ENCODE assay signal across 9 cellular contexts in the genomic region with DNA sequence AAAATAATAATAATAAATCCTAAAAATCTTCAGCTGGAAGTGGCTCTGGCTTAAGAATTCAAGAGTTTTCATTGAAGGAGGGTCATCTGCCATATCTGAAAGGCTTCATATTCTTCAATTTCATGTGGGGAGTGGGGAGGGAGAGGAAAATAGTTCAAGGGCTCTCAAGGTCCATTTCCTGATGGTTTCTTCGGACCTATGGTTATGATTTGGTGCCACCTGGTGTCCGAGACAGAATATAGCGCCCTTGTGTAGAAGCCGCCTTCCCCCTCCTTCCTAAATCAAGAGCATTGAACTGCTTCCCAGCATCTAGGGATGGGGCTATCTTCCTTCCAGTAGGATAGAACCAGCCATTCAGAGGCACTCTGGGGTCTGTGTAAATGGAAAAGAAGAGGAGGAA. TPM values are rescaled to one million over a fixed set of nuclear protein-coding genes. Genes with fewer than 3 reads are reported as not detected.
A peak's percentile ranks its signal among the peaks of the same experiment; 100 is the strongest.
DNase-seq lines count a peak whose midpoint lies in the region; ATAC-seq and TF ChIP-seq lines count a peak whose summit lies in the region.
"Had no signal": no experiment of that assay in that cellular context is flagged by ENCODE, and none has a peak within 500 bp of the region (broad histone marks: within the 10 kb centered on the region; RNA-seq: fewer than 3 reads in every experiment).

No MANE protein-coding gene starts in this region.

- no peak overlapping the region for H4K8ac ChIP-seq in IMR-90 (ENCODE audit: low read depth in 2 of 2, low read length in 2 of 2)

- H3K27ac ChIP-seq in IMR-90 (ENCODE audit: insufficient read depth, low read length) = no peak overlapping the region
- no peak overlapping the region for H3K27ac ChIP-seq in OCI-LY3 (ENCODE audit: low read length)
- no peak overlapping the region for H3K27ac ChIP-seq in foreskin keratinocyte

- ATAC-seq in IMR-90 (ENCODE audit: low read depth) (peak; percentile 59), foreskin keratinocyte (no peak), GM21786 (IDR thresholded peaks at IDR 0.05; ENCODE audit: unreplicated experiment) (no peak)

- intact Hi-C loops in IMR-90 (cut with micrococcal nuclease) = loop anchor here (1.0 kb wide), 3 partner anchors 181 to 410 kb away; no protein-coding TSS in a partner anchor
- intact Hi-C loops in activated T-helper 1 cell treated with anti-CD3 and anti-CD28 coated beads, Interleukin-12 subunit alpha, Interleukin-12 subunit beta, Interleukin-2, Interleukin-4 antibody, amounts not matched to agents 30 ng/mL and 10 ng/mL and 1 ng/mL, durations not matched to agents 14 hours and 24 hours and 36 hours (cut with micrococcal nuclease) = loop anchor here (1.0 to 5.0 kb wide), 5 partner anchors 37 to 727 kb away; a partner anchor contains a TSS

- peaks cover 2% of the 10 kb centered on the region for H3K27me3 ChIP-seq in IMR-90 (ENCODE audit: control insufficient read depth, insufficient read depth, low read length)
- no peaks in the 10 kb centered on the region for H3K27me3 ChIP-seq in OCI-LY3 (ENCODE audit: low read depth, low read length)
- no peaks in the 10 kb centered on the region for H3K27me3 ChIP-seq in foreskin keratinocyte

- no peaks in the 10 kb centered on the region; the same call in 1 of the 2 replicates for H4K20me1 ChIP-seq in IMR-90 (ENCODE audit: insufficient read depth, low read length)
- no peaks in the 10 kb centered on the region for H4K20me1 ChIP-seq in OCI-LY3 (ENCODE audit: insufficient read depth, low read length)

- no peak overlapping the region for H2AK9ac ChIP-seq in IMR-90 (replicated peaks; ENCODE audit: low read depth, low read length, poor library complexity)

- POLR2A ChIA-PET in IMR-90 (lab: Charles Lee; ENCODE audit: unreplicated experiment) = no interaction called here

- H3K4me2 ChIP-seq in IMR-90 (ENCODE audit: low read depth, low read length) (no peak overlapping the region), OCI-LY3 (ENCODE audit: low read length) (no peak overlapping the region)

- H2AK5ac ChIP-seq in IMR-90 (ENCODE audit: low read depth, low read length) = no peak overlapping the region

- no TSS peak for BruUV-seq in IMR-90 (replicated peaks; lab: Mats Ljungman, UMichigan)

- no peaks in the 10 kb centered on the region for H3K79me1 ChIP-seq in IMR-90 (ENCODE audit: low read depth in 1 of 2, low read length in 2 of 2)

- no peak overlapping the region for H3K18ac ChIP-seq in IMR-90 (ENCODE audit: low read depth, low read length)

- WGBS in IMR-90 (ENCODE audit: extremely low coverage in 2 of 2, insufficient read length in 1 of 2), 2 experiments = no CpG with 5 or more reads among the region's 4 CpGs

- H3K27ac Mint-ChIP-seq in activated T-helper 1 cell treated with anti-CD3 and anti-CD28 coated beads, Interleukin-12 subunit alpha, Interleukin-12 subunit beta, Interleukin-2, Interleukin-4 antibody, amounts not matched to agents 30 ng/mL and 10 ng/mL and 1 ng/mL, durations not matched to agents 14 hours and 24 hours and 36 hours = no peak overlapping the region
- H3K27ac Mint-ChIP-seq in osteocyte (ENCODE audit: unreplicated experiment) = no peak overlapping the region
- H3K27ac Mint-ChIP-seq: stimulated activated naive CD8-positive, alpha-beta T cell treated with anti-CD3 and anti-CD28 coated beads, Interleukin-15, Interleukin-2, amounts not matched to agents 100 ng/mL and 50 ng/mL, for 24 hours had no signal

- H3K4me1 ChIP-seq in IMR-90 (ENCODE audit: control insufficient read depth, insufficient read depth, low read length) (peaks cover 4% of the 10 kb centered on the region; the same call in 1 of the 2 replicates), OCI-LY3 (ENCODE audit: low read length) (peaks cover 26% of the 10 kb centered on the region), foreskin keratinocyte (peaks cover 4% of the 10 kb centered on the region)

- H3K9me3 ChIP-seq in IMR-90 (ENCODE audit: control insufficient read depth, insufficient read depth, low read length) (no peaks in the 10 kb centered on the region), OCI-LY3 (ENCODE audit: insufficient read depth, low read length) (no peaks in the 10 kb centered on the region)

- H3K9ac ChIP-seq in IMR-90 (ENCODE audit: low read depth, low read length) (no peak overlapping the region), OCI-LY3 (ENCODE audit: low read length) (no peak overlapping the region)

- no peak overlapping the region for H2BK20ac ChIP-seq in IMR-90 (ENCODE audit: low read depth, low read length)

- H3K23ac ChIP-seq in IMR-90 (ENCODE audit: low read depth, low read length) = no peak overlapping the region

- H2BK5ac ChIP-seq in IMR-90 (ENCODE audit: low read depth, low read length, poor library complexity, severe bottlenecking) = no peak overlapping the region

- no peaks in the 10 kb centered on the region for H3K36me3 ChIP-seq in IMR-90 (ENCODE audit: control insufficient read depth, insufficient read depth, low read length)
- peaks cover 35% of the 10 kb centered on the region for H3K36me3 ChIP-seq in OCI-LY3 (replicated peaks; ENCODE audit: low read depth, low read length)

- no peaks in the 10 kb centered on the region for H3K79me2 ChIP-seq in OCI-LY3 (ENCODE audit: low read length)

- H4K91ac ChIP-seq in IMR-90 (ENCODE audit: insufficient read depth, low read depth, low read length) = no peak overlapping the region

- H3K27me3 Mint-ChIP-seq in activated T-helper 1 cell treated with anti-CD3 and anti-CD28 coated beads, Interleukin-12 subunit alpha, Interleukin-12 subunit beta, Interleukin-2, Interleukin-4 antibody, amounts not matched to agents 30 ng/mL and 10 ng/mL and 1 ng/mL, durations not matched to agents 14 hours and 24 hours and 36 hours (ENCODE audit: insufficient read depth) = no peaks in the 10 kb centered on the region
- H3K27me3 Mint-ChIP-seq in osteocyte (ENCODE audit: unreplicated experiment) = peaks cover 3% of the 10 kb centered on the region
- H3K27me3 Mint-ChIP-seq: stimulated activated naive CD8-positive, alpha-beta T cell treated with anti-CD3 and anti-CD28 coated beads, Interleukin-15, Interleukin-2, amounts not matched to agents 100 ng/mL and 50 ng/mL, for 24 hours had no signal

- H3K14ac ChIP-seq in IMR-90 (replicated peaks; ENCODE audit: low read depth, low read length) = no peak overlapping the region

- H3K4me3 ChIP-seq in IMR-90 (ENCODE audit: insufficient read depth, low read depth, low read length) = no peak overlapping the region
- H3K4me3 ChIP-seq in OCI-LY3 (ENCODE audit: low read length) = no peak overlapping the region

- H2AFZ ChIP-seq in IMR-90 (replicated peaks; ENCODE audit: low read length, poor library complexity) (no peak overlapping the region), OCI-LY3 (ENCODE audit: low read depth, low read length) (no peak overlapping the region)

- no peak overlapping the region for H3K4me3 Mint-ChIP-seq in activated T-helper 1 cell treated with anti-CD3 and anti-CD28 coated beads, Interleukin-12 subunit alpha, Interleukin-12 subunit beta, Interleukin-2, Interleukin-4 antibody, amounts not matched to agents 30 ng/mL and 10 ng/mL and 1 ng/mL, durations not matched to agents 14 hours and 24 hours and 36 hours
- H3K4me3 Mint-ChIP-seq in osteocyte (ENCODE audit: unreplicated experiment) = no peak overlapping the region
- H3K4me3 Mint-ChIP-seq: stimulated activated naive CD8-positive, alpha-beta T cell treated with anti-CD3 and anti-CD28 coated beads, Interleukin-15, Interleukin-2, amounts not matched to agents 100 ng/mL and 50 ng/mL, for 24 hours had no signal

- H3K4ac ChIP-seq in IMR-90 (ENCODE audit: low read depth, low read length) = no peak overlapping the region

- CTCF ChIA-PET in IMR-90 (lab: Yijun Ruan, JAX) = interaction anchor here (1.0 to 1.4 kb wide), 2 partner anchors 180 to 209 kb away, joined by 3 read pairs; no protein-coding TSS in a partner anchor

- H4K5ac ChIP-seq in IMR-90 (ENCODE audit: low read depth, low read length) = no peak overlapping the region

- no peak for TF ChIP-seq POLR2A in IMR-90 (IDR thresholded peaks at IDR 0.05; ENCODE audit: low read depth, low read length)

- peaks cover 15% of the 10 kb centered on the region for H3K36me3 Mint-ChIP-seq in activated T-helper 1 cell treated with anti-CD3 and anti-CD28 coated beads, Interleukin-12 subunit alpha, Interleukin-12 subunit beta, Interleukin-2, Interleukin-4 antibody, amounts not matched to agents 30 ng/mL and 10 ng/mL and 1 ng/mL, durations not matched to agents 14 hours and 24 hours and 36 hours (ENCODE audit: low read depth)
- H3K36me3 Mint-ChIP-seq in osteocyte (ENCODE audit: unreplicated experiment) = no peaks in the 10 kb centered on the region

- H2BK120ac ChIP-seq in IMR-90 (ENCODE audit: low read depth, low read length) = no peak overlapping the region

- TF ChIP-seq RAD21 in IMR-90 (IDR thresholded peaks at IDR 0.05; ENCODE audit: low read length) = peak; percentile 88

- DNase-seq in Daoy (ENCODE audit: low read depth) (peak; percentile 52), IMR-90 (peak; percentile 69), foreskin keratinocyte (peak in 1 of 2 donors; percentile 18), osteocyte (ENCODE audit: extremely low spot score, unreplicated experiment) (no peak)
- peak; percentile 13 for DNase-seq in activated T-helper 1 cell treated with anti-CD3 and anti-CD28 coated beads, Interleukin-12 subunit alpha, Interleukin-12 subunit beta, Interleukin-2, Interleukin-4 antibody, amounts not matched to agents 30 ng/mL and 10 ng/mL and 1 ng/mL, durations not matched to agents 14 hours and 24 hours and 36 hours (ENCODE audit: low spot score)
- DNase-seq in NK-92 treated with Interleukin-12 subunit alpha and Interleukin-12 subunit beta, amount 100 ng/mL, for 24 hours (lab: John Stamatoyannopoulos, UW) = no peak

- H3K9me3 Mint-ChIP-seq in activated T-helper 1 cell treated with anti-CD3 and anti-CD28 coated beads, Interleukin-12 subunit alpha, Interleukin-12 subunit beta, Interleukin-2, Interleukin-4 antibody, amounts not matched to agents 30 ng/mL and 10 ng/mL and 1 ng/mL, durations not matched to agents 14 hours and 24 hours and 36 hours = no peaks in the 10 kb centered on the region
- peaks cover 3% of the 10 kb centered on the region for H3K9me3 Mint-ChIP-seq in osteocyte (ENCODE audit: unreplicated experiment)
- H3K9me3 Mint-ChIP-seq: stimulated activated naive CD8-positive, alpha-beta T cell treated with anti-CD3 and anti-CD28 coated beads, Interleukin-15, Interleukin-2, amounts not matched to agents 100 ng/mL and 50 ng/mL, for 24 hours had no signal

- no peaks in the 10 kb centered on the region; the same call in 1 of the 2 replicates for H3K9me1 ChIP-seq in IMR-90 (ENCODE audit: insufficient read depth, low read length)

- dilution Hi-C loops in IMR-90 (cut with HindIII; ENCODE audit: low sequenced_read_pairs, unreplicated experiment) = no loop called here

- H2BK15ac ChIP-seq in IMR-90 (ENCODE audit: low read depth, low read length) = no peak overlapping the region

- H3K56ac ChIP-seq in IMR-90 (ENCODE audit: extremely low read depth, insufficient read depth, low read length) = no peak overlapping the region

- in situ Hi-C loops in IMR-90 (cut with MboI; ENCODE audit: low sequenced_read_pairs) = loop anchor here (5.0 kb wide), 1 partner anchor 412 kb away; no protein-coding TSS in a partner anchor

- H3K4me1 Mint-ChIP-seq in activated T-helper 1 cell treated with anti-CD3 and anti-CD28 coated beads, Interleukin-12 subunit alpha, Interleukin-12 subunit beta, Interleukin-2, Interleukin-4 antibody, amounts not matched to agents 30 ng/mL and 10 ng/mL and 1 ng/mL, durations not matched to agents 14 hours and 24 hours and 36 hours (ENCODE audit: low read depth) = peaks cover 26% of the 10 kb centered on the region
- peaks cover 5% of the 10 kb centered on the region for H3K4me1 Mint-ChIP-seq in osteocyte (ENCODE audit: unreplicated experiment)

- TF ChIP-seq CTCF in IMR-90 (conservative IDR thresholded peaks at IDR 0.05; ENCODE audit: low read depth, low read length) (peak; percentile 80), OCI-LY3 (IDR thresholded peaks at IDR 0.05; ENCODE audit: low read depth, low read length) (peak; percentile 67), foreskin keratinocyte (conservative IDR thresholded peaks at IDR 0.05) (peak; percentile 69), osteocyte (IDR thresholded peaks at IDR 0.05) (peak; percentile 69)

RNA-seq across cellular contexts. Expression of a gene that starts 34.3 kb away (rescaled TPM):
- total RNA-seq in Daoy (2014; rRNA removed; shearing (Covaris generic)) = not detected in 2 replicates
- total RNA-seq in IMR-90 (2012; rRNA removed) = 0.18 and 0.28 TPM in 2 replicates
- 0.36 and 0.39 TPM in 2 replicates for polyA plus RNA-seq in IMR-90 (2012; rRNA removed)
- 0.28 and 0.37 TPM in 2 replicates for polyA plus RNA-seq in IMR-90 (2012; cell fraction: cytosol; rRNA removed)
- polyA plus RNA-seq in IMR-90 (2012; cell fraction: nucleus; rRNA removed; ENCODE audit: low replicate concordance) = 1.9 TPM in 2 replicates
- total RNA-seq in activated T-helper 1 cell treated with anti-CD3 and anti-CD28 coated beads, Interleukin-12 subunit alpha, Interleukin-12 subunit beta, Interleukin-2, Interleukin-4 antibody, amounts not matched to agents 30 ng/mL and 10 ng/mL and 1 ng/mL, durations not matched to agents 14 hours and 24 hours and 36 hours = 1.1 and 1.6 TPM in 2 replicates
- total RNA-seq in foreskin keratinocyte = 0.03 TPM in 1 of 2 replicates, not detected in the other
- 0.01 TPM in 1 of 2 replicates, not detected in the other for polyA plus RNA-seq in foreskin keratinocyte
- 0.51 and 1.1 TPM in 2 replicates for total RNA-seq in osteocyte

RNA-seq across cellular contexts. Expression of a gene that starts 44.1 kb away (rescaled TPM):
- not detected in 2 replicates for total RNA-seq in Daoy (2014; rRNA removed; shearing (Covaris generic))
- total RNA-seq in IMR-90 (2012; rRNA removed) (not detected in 2 replicates), foreskin keratinocyte (not detected in 2 replicates), osteocyte (not detected in 2 replicates)
- polyA plus RNA-seq in IMR-90 (2012; rRNA removed) (not detected in 2 replicates), foreskin keratinocyte (not detected in 2 replicates)
- not detected in 2 replicates for polyA plus RNA-seq in IMR-90 (2012; cell fraction: cytosol; rRNA removed)
- not detected in 2 replicates for polyA plus RNA-seq in IMR-90 (2012; cell fraction: nucleus; rRNA removed; ENCODE audit: low replicate concordance)
- not detected in 2 replicates for total RNA-seq in activated T-helper 1 cell treated with anti-CD3 and anti-CD28 coated beads, Interleukin-12 subunit alpha, Interleukin-12 subunit beta, Interleukin-2, Interleukin-4 antibody, amounts not matched to agents 30 ng/mL and 10 ng/mL and 1 ng/mL, durations not matched to agents 14 hours and 24 hours and 36 hours

Comparison
In these comparisons a context has a peak if more than half of its experiments do, and no peak if none do; other contexts are left out.
1. DNase-seq: peak in Daoy (single experiment), IMR-90 (single experiment) and activated T-helper 1 cell treated with anti-CD3 and anti-CD28 coated beads, Interleukin-12 subunit alpha, Interleukin-12 subunit beta, Interleukin-2, Interleukin-4 antibody, amounts not matched to agents 30 ng/mL and 10 ng/mL and 1 ng/mL, durations not matched to agents 14 hours and 24 hours and 36 hours (single experiment); none in osteocyte (single experiment) and NK-92 treated with Interleukin-12 subunit alpha and Interleukin-12 subunit beta, amount 100 ng/mL, for 24 hours (single experiment).
2. Peak in every context shown above with its lines, with median percentiles within 50 percentile points of each other: CTCF ChIP-seq.